In the genomic region with DNA sequence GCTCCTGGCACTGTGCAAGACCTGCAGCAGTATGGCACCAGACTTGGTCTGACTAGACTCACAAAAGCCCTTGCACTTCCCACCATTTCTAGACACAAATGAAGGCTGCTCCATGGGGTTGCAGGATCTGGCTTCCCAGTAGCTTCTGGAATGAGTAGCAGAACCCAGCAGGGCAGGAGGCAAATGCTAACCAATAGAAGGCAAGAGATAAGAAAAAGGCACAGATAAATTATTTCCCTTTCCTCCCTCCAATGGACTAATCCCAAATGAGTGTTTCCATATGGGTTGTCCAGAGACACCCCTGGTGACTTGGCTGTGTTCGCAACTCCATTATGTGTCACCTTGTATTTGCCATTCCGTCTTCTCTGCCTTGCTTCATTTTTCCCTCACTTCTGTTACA, we compare ENCODE assay signal across 19 cellular contexts. TPM values are rescaled to one million over a fixed set of nuclear protein-coding genes. Genes with fewer than 3 reads are reported as not detected.
DNase-seq lines count a peak whose midpoint lies in the region; ATAC-seq and TF ChIP-seq lines count a peak whose summit lies in the region.
"Had no signal": no experiment of that assay in that cellular context is flagged by ENCODE, and none has a peak within 500 bp of the region (broad histone marks: within the 10 kb centered on the region; RNA-seq: fewer than 3 reads in every experiment).

No MANE protein-coding gene starts in this region.

- no peaks in the 10 kb centered on the region for H3K27me3 Mint-ChIP-seq in endodermal cell (ENCODE audit: insufficient read depth)
- H3K27me3 Mint-ChIP-seq in stimulated activated naive B cell treated with anti-CD40 and anti-IgM and Interleukin-4, amounts not matched to agents 10 μg/mL and 1 μg/mL and 100 μg/mL, for 72 hours = peaks cover 0 to 10% of the 10 kb centered on the region in 2 donors
- H3K27me3 Mint-ChIP-seq in activated naive CD4-positive, alpha-beta T cell treated with anti-CD3 and anti-CD28 coated beads, Interleukin-2, amount 10 ng/mL, durations not matched to agents 7 days and 5 days = no peaks in the 10 kb centered on the region
- H3K27me3 Mint-ChIP-seq: CD4-positive, CD25-positive, alpha-beta regulatory T cell had no signal

- no peak overlapping the region for H3K4me3 Mint-ChIP-seq in endodermal cell
- no peak overlapping the region for H3K4me3 Mint-ChIP-seq in stimulated activated naive B cell treated with anti-CD40 and anti-IgM and Interleukin-4, amounts not matched to agents 10 μg/mL and 1 μg/mL and 100 μg/mL, for 72 hours
- no peak overlapping the region for H3K4me3 Mint-ChIP-seq in activated naive CD4-positive, alpha-beta T cell treated with anti-CD3 and anti-CD28 coated beads, Interleukin-2, amount 10 ng/mL, durations not matched to agents 7 days and 5 days
- H3K4me3 Mint-ChIP-seq: CD4-positive, CD25-positive, alpha-beta regulatory T cell; HFFc6 had no signal

- peaks cover 2% of the 10 kb centered on the region for H3K36me3 Mint-ChIP-seq in endodermal cell (ENCODE audit: low read depth)
- H3K36me3 Mint-ChIP-seq in stimulated activated naive B cell treated with anti-CD40 and anti-IgM and Interleukin-4, amounts not matched to agents 10 μg/mL and 1 μg/mL and 100 μg/mL, for 72 hours = no peaks in the 10 kb centered on the region
- H3K36me3 Mint-ChIP-seq in activated naive CD4-positive, alpha-beta T cell treated with anti-CD3 and anti-CD28 coated beads, Interleukin-2, amount 10 ng/mL, durations not matched to agents 7 days and 5 days = no peaks in the 10 kb centered on the region
- H3K36me3 Mint-ChIP-seq: CD4-positive, CD25-positive, alpha-beta regulatory T cell had no signal

- peaks cover 1% of the 10 kb centered on the region for H3K9me3 Mint-ChIP-seq in endodermal cell
- no peaks in the 10 kb centered on the region for H3K9me3 Mint-ChIP-seq in stimulated activated naive B cell treated with anti-CD40 and anti-IgM and Interleukin-4, amounts not matched to agents 10 μg/mL and 1 μg/mL and 100 μg/mL, for 72 hours
- H3K9me3 Mint-ChIP-seq in activated naive CD4-positive, alpha-beta T cell treated with anti-CD3 and anti-CD28 coated beads, Interleukin-2, amount 10 ng/mL, durations not matched to agents 7 days and 5 days = no peaks in the 10 kb centered on the region

- no peaks in the 10 kb centered on the region for H3K27me3 ChIP-seq in endodermal cell (ENCODE audit: control insufficient read depth, insufficient read depth, low read length, poor library complexity, severe bottlenecking)
- H3K27me3 ChIP-seq in iPS-20b (ENCODE audit: insufficient read depth, low read length) = no peaks in the 10 kb centered on the region

- peaks cover 10% of the 10 kb centered on the region for H3K4me1 ChIP-seq in endodermal cell (ENCODE audit: control insufficient read depth, insufficient read depth, low read length)
- H3K4me1 ChIP-seq in iPS-20b (ENCODE audit: insufficient read depth, low read length) = peaks cover 35% of the 10 kb centered on the region
- H3K4me1 ChIP-seq: A549 had no signal

- H3K4me3 ChIP-seq in endodermal cell (ENCODE audit: low read length) (no peak overlapping the region), iPS-20b (ENCODE audit: low read length) (peak overlapping the region; percentile 49; the same call in 1 of the 2 replicates)
- H3K4me3 ChIP-seq: A549, GM23248 had no signal

- no peak overlapping the region for H3K27ac Mint-ChIP-seq in endodermal cell
- H3K27ac Mint-ChIP-seq in stimulated activated naive B cell treated with anti-CD40 and anti-IgM and Interleukin-4, amounts not matched to agents 10 μg/mL and 1 μg/mL and 100 μg/mL, for 72 hours = no peak overlapping the region
- H3K27ac Mint-ChIP-seq in activated naive CD4-positive, alpha-beta T cell treated with anti-CD3 and anti-CD28 coated beads, Interleukin-2, amount 10 ng/mL, durations not matched to agents 7 days and 5 days = no peak overlapping the region
- H3K27ac Mint-ChIP-seq: CD4-positive, CD25-positive, alpha-beta regulatory T cell; HFFc6 had no signal

- H3K36me3 ChIP-seq in endodermal cell (ENCODE audit: control insufficient read depth, insufficient read depth, low read length) (no peaks in the 10 kb centered on the region), iPS-20b (ENCODE audit: insufficient read depth, low read depth, low read length) (no peaks in the 10 kb centered on the region)

- CTCF ChIA-PET in activated naive CD4-positive, alpha-beta T cell treated with anti-CD3 and anti-CD28 coated beads, Interleukin-2, amount 10 ng/mL, durations not matched to agents 7 days and 5 days (lab: Charles Lee) = no interaction called here

- H3K4me1 Mint-ChIP-seq in endodermal cell = peaks cover 31% of the 10 kb centered on the region
- H3K4me1 Mint-ChIP-seq in stimulated activated naive B cell treated with anti-CD40 and anti-IgM and Interleukin-4, amounts not matched to agents 10 μg/mL and 1 μg/mL and 100 μg/mL, for 72 hours = no peaks in the 10 kb centered on the region
- H3K4me1 Mint-ChIP-seq in activated naive CD4-positive, alpha-beta T cell treated with anti-CD3 and anti-CD28 coated beads, Interleukin-2, amount 10 ng/mL, durations not matched to agents 7 days and 5 days = no peaks in the 10 kb centered on the region

- no peak for TF ChIP-seq CTCF in endodermal cell (conservative IDR thresholded peaks at IDR 0.05)

- H3K9ac ChIP-seq in endodermal cell (ENCODE audit: extremely low read depth, low read length, poor library complexity, severe bottlenecking) (no peak overlapping the region), iPS-20b (ENCODE audit: low read depth, low read length) (peak overlapping the region; percentile 14; the same call in 1 of the 2 replicates)
- H3K9ac ChIP-seq: GM23248 had no signal

- H3K27ac ChIP-seq in endodermal cell (ENCODE audit: low read depth, low read length) (peak overlapping the region; percentile 3), iPS-20b (ENCODE audit: low read length) (peak overlapping the region; percentile 35)
- H3K27ac ChIP-seq: A549, GM23248 had no signal

- no peaks in the 10 kb centered on the region for H3K9me3 ChIP-seq in endodermal cell (ENCODE audit: control insufficient read depth, low read length)
- H3K9me3 ChIP-seq in iPS-20b (ENCODE audit: insufficient read depth, low read depth, low read length) = no peaks in the 10 kb centered on the region
- H3K9me3 ChIP-seq: A549 had no signal

- no peak for ATAC-seq in stimulated activated naive B cell treated with anti-CD40 and anti-IgM and Interleukin-4, amounts not matched to agents 10 μg/mL and 1 μg/mL and 100 μg/mL, for 72 hours (replicated peaks)
- ATAC-seq: A549, HepG2 had no signal

- WGBS in endodermal cell (ENCODE audit: insufficient coverage in 1 of 2, insufficient read length in 1 of 2), 2 experiments = 96 to 100% methylated on average over 1 to 2 of the region's 2 CpGs

- DNase-seq in ELF-1 (ENCODE audit: low read depth, low spot score) = peak; percentile 21
- DNase-seq in SK-N-DZ (ENCODE audit: low spot score) = peak; percentile 64
- DNase-seq in endodermal cell = peak; percentile 61
- no peak for DNase-seq in stimulated activated naive B cell treated with anti-CD40 and anti-IgM and Interleukin-4, amounts not matched to agents 10 μg/mL and 1 μg/mL and 100 μg/mL, for 72 hours
- no peak for DNase-seq in T-helper 9 cell
- DNase-seq in activated naive CD4-positive, alpha-beta T cell treated with anti-CD3 and anti-CD28 coated beads, Interleukin-2, amount 10 ng/mL, durations not matched to agents 7 days and 5 days = no peak
- no peak for DNase-seq in NK-92 (lab: John Stamatoyannopoulos, UW; ENCODE audit: unreplicated experiment)
- DNase-seq: Calu3; CD4-positive, CD25-positive, alpha-beta regulatory T cell; GM23248; HFFc6; MM.1S; NCI-H1105 treated with DMSO at 0.1 percent for 48 hours; NCI-H187; NCI-H446 treated with DMSO at 0.1 percent for 48 hours; NCI-H82 had no signal

RNA-seq across cellular contexts. Expression of gene KIF21A, which starts 49.7 kb away (rescaled TPM):
- polyA plus RNA-seq in SK-N-DZ (2014; cell fraction: cytosol; rRNA removed) = 239 and 265 TPM in 2 replicates
- polyA plus RNA-seq in SK-N-DZ (2014; cell fraction: nucleus; rRNA removed) = 304 and 383 TPM in 2 replicates
- 10 to 100 TPM; 32.3 to 35.3 TPM for total RNA-seq in endodermal cell
- polyA plus RNA-seq in endodermal cell (2013, experiment 1 of 2) = 81.1 TPM
- 68.3 TPM for polyA plus RNA-seq in endodermal cell (2013, experiment 2 of 2)

Comparison
In these comparisons a context has a peak if more than half of its experiments do, and no peak if none do; other contexts are left out.
1. DNase-seq: peak in ELF-1 (single experiment), SK-N-DZ (single experiment) and endodermal cell (single experiment); none in stimulated activated naive B cell treated with anti-CD40 and anti-IgM and Interleukin-4, amounts not matched to agents 10 μg/mL and 1 μg/mL and 100 μg/mL, for 72 hours (single experiment), T-helper 9 cell (single experiment), activated naive CD4-positive, alpha-beta T cell treated with anti-CD3 and anti-CD28 coated beads, Interleukin-2, amount 10 ng/mL, durations not matched to agents 7 days and 5 days (single experiment) and NK-92 (single experiment).